In genomic region chr1:38274974-38275373, GRCh38 we compare ENCODE assay signal across 19 cellular contexts.
DNase-seq lines count a peak whose midpoint lies in the region; ATAC-seq and TF ChIP-seq lines count a peak whose summit lies in the region.
"Had no signal": no experiment of that assay in that cellular context is flagged by ENCODE, and none has a peak within 500 bp of the region (broad histone marks: within the 10 kb centered on the region; RNA-seq: fewer than 3 reads in every experiment).

No MANE protein-coding gene starts in this region.

- no peak for TF ChIP-seq POLR2A in heart left ventricle (IDR thresholded peaks at IDR 0.05)

- TF ChIP-seq CTCF in heart left ventricle (IDR thresholded peaks at IDR 0.05) (no peak), right atrium auricular region (IDR thresholded peaks at IDR 0.05) (no peak), left ventricle myocardium inferior (IDR thresholded peaks at IDR 0.05; ENCODE audit: borderline replicate concordance) (no peak), mucosa of descending colon (IDR thresholded peaks at IDR 0.05) (no peak)

- intact Hi-C loops in heart left ventricle (cut with DNase I) (no loop called here), left ventricle myocardium inferior (cut with micrococcal nuclease) (no loop called here), mucosa of descending colon (cut with DNase I, micrococcal nuclease) (no loop called here)

- 36 to 47% (median 37%) methylated on average over 4 of the region's 4 CpGs; no CpG with 5 or more reads in 1 of the 4 donors for WGBS in heart left ventricle, 4 donors

- peaks cover 0 to 27% (median 13%) of the 10 kb centered on the region in 12 donors for H3K9me3 ChIP-seq in heart left ventricle
- H3K9me3 ChIP-seq in right atrium auricular region = peaks cover 0 to 24% of the 10 kb centered on the region in 2 donors
- H3K9me3 ChIP-seq in left ventricle myocardium inferior (replicated peaks) = peaks cover 29% of the 10 kb centered on the region
- H3K9me3 ChIP-seq in mucosa of descending colon = peaks cover 17% of the 10 kb centered on the region

- peaks cover 0 to 26% (median 11%) of the 10 kb centered on the region in 9 donors for H3K27me3 ChIP-seq in heart left ventricle
- no peaks in the 10 kb centered on the region for H3K27me3 ChIP-seq in right atrium auricular region
- peaks cover 61% of the 10 kb centered on the region for H3K27me3 ChIP-seq in left ventricle myocardium inferior (ENCODE audit: low read depth)
- H3K27me3 ChIP-seq: transverse colon had no signal

- H3K27ac ChIP-seq in heart left ventricle (no peak overlapping the region), right atrium auricular region (no peak overlapping the region), left ventricle myocardium inferior (replicated peaks) (no peak overlapping the region)
- H3K27ac ChIP-seq: HL-60, transverse colon had no signal

- no peaks in the 10 kb centered on the region for H3K4me1 ChIP-seq in heart left ventricle
- no peaks in the 10 kb centered on the region for H3K4me1 ChIP-seq in right atrium auricular region
- H3K4me1 ChIP-seq in left ventricle myocardium inferior = no peaks in the 10 kb centered on the region
- no peaks in the 10 kb centered on the region for H3K4me1 ChIP-seq in mucosa of descending colon (ENCODE audit: low read depth)
- H3K4me1 ChIP-seq: transverse colon had no signal

- ATAC-seq in heart left ventricle (peak in 3 of 4 donors; percentile 38 to 54 (median 43)), mucosa of descending colon (peak; percentile 44), HG03439 (IDR thresholded peaks at IDR 0.05; ENCODE audit: unreplicated experiment) (no peak), GM21723 (IDR thresholded peaks at IDR 0.05; ENCODE audit: unreplicated experiment) (no peak), GM21528 (IDR thresholded peaks at IDR 0.05; ENCODE audit: low FRiP score, unreplicated experiment) (no peak)
- ATAC-seq: PC-3 had no signal

- H3K4me3 ChIP-seq in heart left ventricle (no peak overlapping the region), right atrium auricular region (no peak overlapping the region), left ventricle myocardium inferior (no peak overlapping the region), mucosa of descending colon (no peak overlapping the region)
- H3K4me3 ChIP-seq: transverse colon had no signal

- H3K36me3 ChIP-seq in heart left ventricle (no peaks in the 10 kb centered on the region), right atrium auricular region (no peaks in the 10 kb centered on the region), left ventricle myocardium inferior (no peaks in the 10 kb centered on the region), mucosa of descending colon (ENCODE audit: low read depth) (no peaks in the 10 kb centered on the region)
- H3K36me3 ChIP-seq: transverse colon had no signal

- DNase-seq in heart left ventricle = peak in 3 of 5 donors; percentile 10 to 42 (median 26)
- DNase-seq in right atrium auricular region (ENCODE audit: low spot score) = no peak
- peak; percentile 17 for DNase-seq in left ventricle myocardium inferior
- peak in 2 of 3 donors; percentile 7 to 33 for DNase-seq in mucosa of descending colon
- DNase-seq in AG20443 (ENCODE audit: low spot score) = no peak
- DNase-seq: 8988T; activated CD4-positive, alpha-beta T cell treated with anti-CD3 and anti-CD28 coated beads for 1 hour; activated gamma-delta T cell; aorta; DND-41; NCI-H1105; NCI-H748 treated with DMSO at 0.1 percent for 48 hours; PC-3; T1000; transverse colon had no signal

Comparison
In these comparisons a context has a peak if more than half of its experiments do, and no peak if none do; other contexts are left out.
1. DNase-seq: peak in heart left ventricle (3 of 5), left ventricle myocardium inferior (single experiment) and mucosa of descending colon (2 of 3); none in right atrium auricular region (single experiment) and AG20443 (single experiment).
2. ATAC-seq: peak in heart left ventricle (3 of 4) and mucosa of descending colon (single experiment); none in HG03439 (single experiment), GM21723 (single experiment) and GM21528 (single experiment).